In genomic region chr2:144711546-144712276, GRCh38 we compare ENCODE assay signal across 17 cellular contexts.
DNase-seq lines count a peak whose midpoint lies in the region; TF ChIP-seq lines count a peak whose summit lies in the region.
"Had no signal": no experiment of that assay in that cellular context is flagged by ENCODE, and none has a peak within 500 bp of the region (broad histone marks: within the 10 kb centered on the region; RNA-seq: fewer than 3 reads in every experiment).

No MANE protein-coding gene starts in this region.

- H3K9ac ChIP-seq in mesenchymal stem cell (ENCODE audit: low read length) = no peak overlapping the region

- TF ChIP-seq EP300 in tibial nerve (IDR thresholded peaks at IDR 0.05) = peak; percentile 74 to 86

- no peaks in the 10 kb centered on the region for H3K36me3 ChIP-seq in mesenchymal stem cell (ENCODE audit: control insufficient read depth in 1 of 2, insufficient read depth in 2 of 2, low read depth in 1 of 2, low read length in 2 of 2)
- H3K36me3 ChIP-seq in tibial nerve = no peaks in the 10 kb centered on the region
- H3K36me3 ChIP-seq: ovary, SJCRH30, upper lobe of right lung had no signal

- H3K4ac ChIP-seq in mesenchymal stem cell (ENCODE audit: low read depth in 1 of 2, low read length in 2 of 2) = no peak overlapping the region

- peak in 2 of 3 experiments; percentile 9 to 60 for DNase-seq in NCI-H1417 (lab: John Stamatoyannopoulos, UW)
- DNase-seq in NCI-H1417 treated with DMSO at 0.1 percent for 48 hours (lab: John Stamatoyannopoulos, UW) = no peak
- peak; percentile 2 for DNase-seq in UCSD-AML1 (lab: John Stamatoyannopoulos, UW; ENCODE audit: unreplicated experiment)
- no peak for DNase-seq in mesenchymal stem cell
- no peak for DNase-seq in tibial nerve (ENCODE audit: low spot score in 2 of 2)
- no peak for DNase-seq in endothelial cell (ENCODE audit: low spot score)
- DNase-seq in NCI-H1436 treated with DMSO at 0.1 percent for 48 hours (lab: John Stamatoyannopoulos, UW) = no peak
- DNase-seq in GM19240 (ENCODE audit: insufficient read length, low spot score) = no peak
- DNase-seq: 8988T, ovary, SJCRH30, upper lobe of right lung had no signal

- no peaks in the 10 kb centered on the region for H3K4me1 Mint-ChIP-seq in endothelial cell (ENCODE audit: unreplicated experiment)
- H3K4me1 Mint-ChIP-seq: activated naive CD4-positive, alpha-beta T cell treated with anti-CD3 and anti-CD28 coated beads, Interleukin-2, amount 50 U/mL, for 24 hours; IgD-negative memory B cell; stimulated activated effector memory CD8-positive, alpha-beta T cell treated with anti-CD3 and anti-CD28 coated beads, Interleukin-12 subunit alpha, Interleukin-12 subunit beta, amount 100 ng/mL, for 72 hours had no signal

- H3K9me3 ChIP-seq in mesenchymal stem cell (ENCODE audit: control insufficient read depth, low read length) = peaks cover 1% of the 10 kb centered on the region
- H3K9me3 ChIP-seq in tibial nerve = no peaks in the 10 kb centered on the region
- H3K9me3 ChIP-seq: ovary, SJCRH30, upper lobe of right lung had no signal

- 95% methylated on average over 5 of the region's 8 CpGs for WGBS in mesenchymal stem cell
- 54 to 55% methylated on average over 8 of the region's 8 CpGs for WGBS in tibial nerve, 2 donors

- H3K27me3 ChIP-seq in mesenchymal stem cell (ENCODE audit: control insufficient read depth in 1 of 2, insufficient read depth in 1 of 2, low read length in 2 of 2) (no peaks in the 10 kb centered on the region), tibial nerve (no peaks in the 10 kb centered on the region)
- H3K27me3 ChIP-seq: hepatocyte, ovary, SJCRH30, upper lobe of right lung had no signal

- H3K18ac ChIP-seq in mesenchymal stem cell (ENCODE audit: low read depth in 1 of 2, low read length in 2 of 2) = no peak overlapping the region

- no peaks in the 10 kb centered on the region for H3K27me3 Mint-ChIP-seq in endothelial cell (ENCODE audit: unreplicated experiment)
- H3K27me3 Mint-ChIP-seq: activated naive CD4-positive, alpha-beta T cell treated with anti-CD3 and anti-CD28 coated beads, Interleukin-2, amount 50 U/mL, for 24 hours had no signal

- no peaks in the 10 kb centered on the region for H3K36me3 Mint-ChIP-seq in endothelial cell (ENCODE audit: low read depth, unreplicated experiment)
- H3K36me3 Mint-ChIP-seq: activated naive CD4-positive, alpha-beta T cell treated with anti-CD3 and anti-CD28 coated beads, Interleukin-2, amount 50 U/mL, for 24 hours; IgD-negative memory B cell; stimulated activated effector memory CD8-positive, alpha-beta T cell treated with anti-CD3 and anti-CD28 coated beads, Interleukin-12 subunit alpha, Interleukin-12 subunit beta, amount 100 ng/mL, for 72 hours had no signal

- H3K23ac ChIP-seq in mesenchymal stem cell (ENCODE audit: low read length in 2 of 2) = no peak overlapping the region

- no peak overlapping the region for H2BK12ac ChIP-seq in mesenchymal stem cell (ENCODE audit: low read length in 2 of 2)

- H3K14ac ChIP-seq in mesenchymal stem cell (ENCODE audit: low read length in 2 of 2) = no peak overlapping the region

- no peak for TF ChIP-seq POLR2A in tibial nerve (IDR thresholded peaks at IDR 0.05)

- no peak overlapping the region for H3K4me3 Mint-ChIP-seq in endothelial cell (ENCODE audit: unreplicated experiment)
- H3K4me3 Mint-ChIP-seq: activated naive CD4-positive, alpha-beta T cell treated with anti-CD3 and anti-CD28 coated beads, Interleukin-2, amount 50 U/mL, for 24 hours; HFFc6; IgD-negative memory B cell; stimulated activated effector memory CD8-positive, alpha-beta T cell treated with anti-CD3 and anti-CD28 coated beads, Interleukin-12 subunit alpha, Interleukin-12 subunit beta, amount 100 ng/mL, for 72 hours had no signal

- H3K4me2 ChIP-seq in mesenchymal stem cell (ENCODE audit: low read length, poor library complexity, severe bottlenecking) = no peak overlapping the region
- H3K4me2 ChIP-seq: hepatocyte had no signal

- H3K27ac Mint-ChIP-seq in endothelial cell (ENCODE audit: unreplicated experiment) = no peak overlapping the region
- H3K27ac Mint-ChIP-seq: activated naive CD4-positive, alpha-beta T cell treated with anti-CD3 and anti-CD28 coated beads, Interleukin-2, amount 50 U/mL, for 24 hours; HFFc6; IgD-negative memory B cell; stimulated activated effector memory CD8-positive, alpha-beta T cell treated with anti-CD3 and anti-CD28 coated beads, Interleukin-12 subunit alpha, Interleukin-12 subunit beta, amount 100 ng/mL, for 72 hours had no signal

- no peak overlapping the region for H2BK5ac ChIP-seq in mesenchymal stem cell (ENCODE audit: low read depth, low read length, poor library complexity, severe bottlenecking)

- no peak overlapping the region for H4K91ac ChIP-seq in mesenchymal stem cell (ENCODE audit: low read length)

- no peak overlapping the region for H3K27ac ChIP-seq in mesenchymal stem cell (ENCODE audit: low read length, poor library complexity, severe bottlenecking)
- H3K27ac ChIP-seq in tibial nerve = peak overlapping the region; percentile 47 to 85 (median 74)
- H3K27ac ChIP-seq: hepatocyte, ovary, SJCRH30, upper lobe of right lung had no signal

- H2AK5ac ChIP-seq in mesenchymal stem cell (ENCODE audit: low read length, severe bottlenecking) = no peak overlapping the region

- no peaks in the 10 kb centered on the region for H3K9me3 Mint-ChIP-seq in endothelial cell (ENCODE audit: unreplicated experiment)
- H3K9me3 Mint-ChIP-seq: HFFc6, IgD-negative memory B cell had no signal

- H3K79me1 ChIP-seq in mesenchymal stem cell (replicated peaks; ENCODE audit: low read length, poor library complexity, severe bottlenecking) = no peaks in the 10 kb centered on the region

- no peak overlapping the region for H4K8ac ChIP-seq in mesenchymal stem cell (ENCODE audit: low read length)

- peak overlapping the region; percentile 34 for H2BK120ac ChIP-seq in mesenchymal stem cell (ENCODE audit: low read depth, low read length)

- TF ChIP-seq CTCF in tibial nerve (IDR thresholded peaks at IDR 0.05) = no peak
- no peak for TF ChIP-seq CTCF in endothelial cell (IDR thresholded peaks at IDR 0.05; ENCODE audit: unreplicated experiment)

- no peak overlapping the region for H3K4me3 ChIP-seq in mesenchymal stem cell (ENCODE audit: insufficient read depth in 1 of 2, low read depth in 1 of 2, low read length in 2 of 2)
- H3K4me3 ChIP-seq in tibial nerve = no peak overlapping the region
- H3K4me3 ChIP-seq: hepatocyte, ovary, SJCRH30, upper lobe of right lung had no signal

- H3K4me1 ChIP-seq in mesenchymal stem cell (ENCODE audit: control insufficient read depth, insufficient read depth, low read depth, low read length) (no peaks in the 10 kb centered on the region), tibial nerve (peaks cover 0 to 31% (median 6%) of the 10 kb centered on the region in 4 donors)
- H3K4me1 ChIP-seq: SJCRH30 had no signal

- no peak overlapping the region for H2BK15ac ChIP-seq in mesenchymal stem cell (ENCODE audit: low read depth, poor library complexity, severe bottlenecking)

- no peak overlapping the region for H2AFZ ChIP-seq in mesenchymal stem cell (ENCODE audit: low read depth, low read length)
- H2AFZ ChIP-seq: hepatocyte had no signal

Comparison
In these comparisons a context has a peak if more than half of its experiments do, and no peak if none do; other contexts are left out.
1. DNase-seq: peak in NCI-H1417 (2 of 3) and UCSD-AML1 (single experiment); none in NCI-H1417 treated with DMSO at 0.1 percent for 48 hours (single experiment), mesenchymal stem cell (single experiment), tibial nerve (0 of 2), endothelial cell (single experiment), NCI-H1436 treated with DMSO at 0.1 percent for 48 hours (single experiment) and GM19240 (single experiment).